ENCODE assay signal across 21 cellular contexts in the genomic region with DNA sequence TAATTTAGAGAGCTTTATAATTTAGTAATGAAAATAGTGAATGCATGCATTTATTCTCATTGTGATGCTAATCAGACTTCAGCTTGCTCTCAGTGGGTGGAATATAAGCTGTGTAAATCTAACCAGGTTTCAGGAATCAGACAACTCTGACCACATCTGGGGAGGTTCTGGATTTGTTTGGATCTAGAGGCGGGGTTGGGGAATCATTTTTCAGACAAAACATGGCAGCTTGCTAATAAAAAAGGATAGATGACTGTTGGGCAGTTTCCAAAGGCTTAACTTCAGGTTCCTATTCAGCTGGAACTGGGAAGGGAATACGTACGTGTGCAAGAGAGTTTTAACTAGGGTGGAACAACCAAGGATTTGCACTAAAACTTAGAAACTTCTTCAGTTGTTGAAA. TPM values are rescaled to one million over a fixed set of nuclear protein-coding genes. Genes with fewer than 3 reads are reported as not detected.
"Had no signal": no experiment of that assay in that cellular context is flagged by ENCODE, and none has a peak within 500 bp of the region (broad histone marks: within the 10 kb centered on the region; RNA-seq: fewer than 3 reads in every experiment).

No MANE protein-coding gene starts in this region.

- H3K27me3 Mint-ChIP-seq: dendritic cell treated with granulocyte-macrophage colony-stimulating factor and Interleukin-4, amounts not matched to agents 40 ng/mL and 50 ng/mL, for 4 days had no signal

- H3K27ac Mint-ChIP-seq: dendritic cell treated with granulocyte-macrophage colony-stimulating factor and Interleukin-4, amounts not matched to agents 40 ng/mL and 50 ng/mL, for 4 days; memory B cell; naive thymus-derived CD4-positive, alpha-beta T cell had no signal

- H3K36me3 ChIP-seq: colonic mucosa, esophagus muscularis mucosa, gastrocnemius medialis, heart right ventricle, left lung had no signal

- DNase-seq: colonic mucosa; cortex of kidney; effector memory CD4-positive, alpha-beta T cell; foreskin fibroblast; foreskin melanocyte; gastrocnemius medialis; glutamatergic neuron; head of caudate nucleus; heart right ventricle; hippocampal formation; left cardiac atrium; left lung; left ventricle myocardium superior; mammary epithelial cell; mesendoderm; midbrain; naive thymus-derived CD4-positive, alpha-beta T cell had no signal

- ATAC-seq: gastrocnemius medialis; heart right ventricle; left cardiac atrium; left lung; left ventricle myocardium superior; naive thymus-derived CD4-positive, alpha-beta T cell had no signal

- H3K9me3 Mint-ChIP-seq: dendritic cell treated with granulocyte-macrophage colony-stimulating factor and Interleukin-4, amounts not matched to agents 40 ng/mL and 50 ng/mL, for 4 days had no signal

- H3K4me1 Mint-ChIP-seq: memory B cell; naive thymus-derived CD4-positive, alpha-beta T cell had no signal

- H3K4me3 Mint-ChIP-seq: dendritic cell treated with granulocyte-macrophage colony-stimulating factor and Interleukin-4, amounts not matched to agents 40 ng/mL and 50 ng/mL, for 4 days; memory B cell; naive thymus-derived CD4-positive, alpha-beta T cell had no signal

- H3K36me3 Mint-ChIP-seq: memory B cell; naive thymus-derived CD4-positive, alpha-beta T cell had no signal

- H3K9me3 ChIP-seq: colonic mucosa, esophagus muscularis mucosa, gastrocnemius medialis, heart right ventricle, left lung had no signal

- H3K4me1 ChIP-seq: colonic mucosa had no signal

- H3K27ac ChIP-seq: colonic mucosa, gastrocnemius medialis, heart right ventricle, left lung had no signal

- H3K27me3 ChIP-seq: colonic mucosa, esophagus muscularis mucosa, gastrocnemius medialis, heart right ventricle, left lung had no signal

- H3K4me3 ChIP-seq: colonic mucosa, esophagus muscularis mucosa, gastrocnemius medialis, heart right ventricle, left lung, lung had no signal

RNA-seq across cellular contexts. Expression of a gene that starts 43.2 kb away (rescaled TPM):
- polyA plus RNA-seq: naive thymus-derived CD4-positive, alpha-beta T cell had no signal
